16 cellular contexts compared by ENCODE assay signal in genomic region chr17:7508150-7508549, GRCh38. TPM values are rescaled to one million over a fixed set of nuclear protein-coding genes. Genes with fewer than 3 reads are reported as not detected.
DNase-seq lines count a peak whose midpoint lies in the region; ATAC-seq and TF ChIP-seq lines count a peak whose summit lies in the region.
"Had no signal": no experiment of that assay in that cellular context is flagged by ENCODE, and none has a peak within 500 bp of the region (broad histone marks: within the 10 kb centered on the region; RNA-seq: fewer than 3 reads in every experiment).

No MANE protein-coding gene starts in this region.

- POLR2A ChIA-PET in CD4-positive, alpha-beta T cell (lab: Charles Lee), result interaction anchor here (1.2 kb wide), 1 partner anchor 53 kb away, joined by 3 read pairs; the partner anchor contains the start of gene SENP3
- POLR2A ChIA-PET in WTC11 (lab: Charles Lee), result interaction anchor here (1.5 kb wide), 2 partner anchors 52 to 76 kb away, joined by 4 to 6 read pairs; partner anchors contain the start of gene MPDU1

- no peaks in the 10 kb centered on the region for H3K4me1 Mint-ChIP-seq in CD4-positive, alpha-beta T cell (ENCODE audit: low read depth)
- H3K4me1 Mint-ChIP-seq in WTC11, result no peaks in the 10 kb centered on the region
- H3K4me1 Mint-ChIP-seq in stimulated activated naive B cell treated with anti-CD40 and anti-IgM and Interleukin-4, amounts not matched to agents 10 μg/mL and 1 μg/mL and 100 μg/mL, for 72 hours, result peaks cover 0 to 5% of the 10 kb centered on the region in 2 donors

- H3K4me3 Mint-ChIP-seq in CD4-positive, alpha-beta T cell, result no peak overlapping the region
- H3K4me3 Mint-ChIP-seq in WTC11, result no peak overlapping the region
- H3K4me3 Mint-ChIP-seq in stimulated activated naive B cell treated with anti-CD40 and anti-IgM and Interleukin-4, amounts not matched to agents 10 μg/mL and 1 μg/mL and 100 μg/mL, for 72 hours, result no peak overlapping the region
- H3K4me3 Mint-ChIP-seq: CD8-positive, alpha-beta T cell had no signal

- H3K27ac Mint-ChIP-seq in CD4-positive, alpha-beta T cell, result peak overlapping the region; percentile 36
- 0 out of 2 replicates have a peak overlapping the region, but pooled peaks have one; percentile 27 for H3K27ac Mint-ChIP-seq in WTC11
- peak overlapping the region; percentile 81 for H3K27ac Mint-ChIP-seq in stimulated activated naive B cell treated with anti-CD40 and anti-IgM and Interleukin-4, amounts not matched to agents 10 μg/mL and 1 μg/mL and 100 μg/mL, for 72 hours
- H3K27ac Mint-ChIP-seq: CD8-positive, alpha-beta T cell had no signal

- H3K27me3 ChIP-seq in CD4-positive, alpha-beta T cell (ENCODE audit: control insufficient read depth, insufficient read depth, low read length), result no peaks in the 10 kb centered on the region
- no peaks in the 10 kb centered on the region for H3K27me3 ChIP-seq in dorsolateral prefrontal cortex
- H3K27me3 ChIP-seq: BE2C had no signal

- H3K9me3 Mint-ChIP-seq in CD4-positive, alpha-beta T cell, result no peaks in the 10 kb centered on the region
- H3K9me3 Mint-ChIP-seq in WTC11, result no peaks in the 10 kb centered on the region
- no peaks in the 10 kb centered on the region for H3K9me3 Mint-ChIP-seq in stimulated activated naive B cell treated with anti-CD40 and anti-IgM and Interleukin-4, amounts not matched to agents 10 μg/mL and 1 μg/mL and 100 μg/mL, for 72 hours
- H3K9me3 Mint-ChIP-seq: CD8-positive, alpha-beta T cell had no signal

- H3K36me3 Mint-ChIP-seq in CD4-positive, alpha-beta T cell (ENCODE audit: low read depth), result peaks cover 95% of the 10 kb centered on the region
- peaks cover 87% of the 10 kb centered on the region for H3K36me3 Mint-ChIP-seq in WTC11
- H3K36me3 Mint-ChIP-seq in stimulated activated naive B cell treated with anti-CD40 and anti-IgM and Interleukin-4, amounts not matched to agents 10 μg/mL and 1 μg/mL and 100 μg/mL, for 72 hours, result peaks cover 55 to 65% of the 10 kb centered on the region in 2 donors

- H3K27me3 Mint-ChIP-seq in CD4-positive, alpha-beta T cell, result no peaks in the 10 kb centered on the region
- no peaks in the 10 kb centered on the region for H3K27me3 Mint-ChIP-seq in WTC11 (ENCODE audit: low read depth)
- H3K27me3 Mint-ChIP-seq in stimulated activated naive B cell treated with anti-CD40 and anti-IgM and Interleukin-4, amounts not matched to agents 10 μg/mL and 1 μg/mL and 100 μg/mL, for 72 hours, result no peaks in the 10 kb centered on the region

- CTCF ChIA-PET in CD4-positive, alpha-beta T cell (lab: Charles Lee), result interaction anchor here (1.7 kb wide), 1 partner anchor 53 kb away, joined by 3 read pairs; no protein-coding TSS in a partner anchor
- CTCF ChIA-PET in WTC11 (lab: Charles Lee), result interaction anchor here (0.9 to 2.6 kb wide), 6 partner anchors 8 to 152 kb away, joined by 3 to 9 read pairs (median 4); no protein-coding TSS in a partner anchor

- no peak for DNase-seq in CD4-positive, alpha-beta T cell
- no peak for DNase-seq in WTC11 (ENCODE audit: low spot score)
- no peak for DNase-seq in stimulated activated naive B cell treated with anti-CD40 and anti-IgM and Interleukin-4, amounts not matched to agents 10 μg/mL and 1 μg/mL and 100 μg/mL, for 72 hours
- no peak for DNase-seq in dorsolateral prefrontal cortex
- DNase-seq: BE2C; CD8-positive, alpha-beta T cell; COR-L47; DMS153; DMS79 treated with DMSO at 0.1 percent for 48 hours; EL; GM23248 had no signal

- H3K4me3 ChIP-seq in dorsolateral prefrontal cortex, result no peak overlapping the region
- H3K4me3 ChIP-seq: A549, GM23248 had no signal

- ATAC-seq in CD4-positive, alpha-beta T cell (ENCODE audit: poor library complexity), result no peak
- no peak for ATAC-seq in WTC11
- peak; percentile 66 for ATAC-seq in esophagus mucosa
- no peak for ATAC-seq in stimulated activated naive B cell treated with anti-CD40 and anti-IgM and Interleukin-4, amounts not matched to agents 10 μg/mL and 1 μg/mL and 100 μg/mL, for 72 hours (replicated peaks)
- no peak for ATAC-seq in GM19328 (IDR thresholded peaks at IDR 0.05; ENCODE audit: unreplicated experiment)
- ATAC-seq: A549; CD8-positive, alpha-beta T cell; HCT116 had no signal

- intact Hi-C loops in CD4-positive, alpha-beta T cell (cut with DNase I, micrococcal nuclease), result no loop called here
- intact Hi-C loops in dorsolateral prefrontal cortex (cut with DNase I), result no loop called here

- H3K27ac ChIP-seq in CD4-positive, alpha-beta T cell (ENCODE audit: low read depth, low read length), result no peak overlapping the region
- H3K27ac ChIP-seq in dorsolateral prefrontal cortex, result no peak overlapping the region
- H3K27ac ChIP-seq: A549, C4-2B, GM23248 had no signal

- H3K9me3 ChIP-seq in CD4-positive, alpha-beta T cell (ENCODE audit: control insufficient read depth, low read length), result no peaks in the 10 kb centered on the region
- H3K9me3 ChIP-seq: A549, BE2C had no signal

- no peak for TF ChIP-seq CTCF in CD4-positive, alpha-beta T cell (IDR thresholded peaks at IDR 0.05)
- TF ChIP-seq CTCF in WTC11 (IDR thresholded peaks at IDR 0.05) (no peak), dorsolateral prefrontal cortex (IDR thresholded peaks at IDR 0.05 in 54 of 56, conservative IDR thresholded peaks at IDR 0.05 in 2 of 56; ENCODE audit: low read depth in 1 of 56, partially characterized antibody in 56 of 56) (no peak)

TF ChIP-seq in WTC11, 78 proteins besides CTCF, POLR2A, EP300 and RAD21 (continues in another document):
- TF ChIP-seq E2F5 (CRISPR knock-in tag; IDR thresholded peaks at IDR 0.05) (no peak), GTF2I (CRISPR knock-in tag; conservative IDR thresholded peaks at IDR 0.05) (no peak), JUN (CRISPR knock-in tag; IDR thresholded peaks at IDR 0.05) (no peak), ATF1 (CRISPR knock-in tag; IDR thresholded peaks at IDR 0.05) (no peak), TCF7 (CRISPR knock-in tag; IDR thresholded peaks at IDR 0.05; ENCODE audit: low read depth) (no peak), ZNF512 (CRISPR knock-in tag; IDR thresholded peaks at IDR 0.05; ENCODE audit: borderline replicate concordance) (no peak), NFATC4 (CRISPR knock-in tag; IDR thresholded peaks at IDR 0.05) (no peak), NR1H2 (CRISPR knock-in tag; IDR thresholded peaks at IDR 0.05) (no peak)

RNA-seq across cellular contexts. Expression of gene POLR2A, which starts 24.0 kb away (rescaled TPM):
- 100 to 1,000 TPM; 491 to 501 TPM for total RNA-seq in CD4-positive, alpha-beta T cell
- total RNA-seq in WTC11 (2021) (166 to 170 TPM (median 170 TPM) in 3 replicates), esophagus mucosa (116 TPM), dorsolateral prefrontal cortex (100 to 1,000 TPM in 115 of 120 experiments, 10 to 100 TPM in 5; 83.5 to 163 (median 124) TPM)

RNA-seq across cellular contexts. Expression of gene SLC35G6, which starts 26.9 kb away (rescaled TPM):
- under 1 TPM in 1 of 2 experiments, not detected in 1; 0.17 TPM for total RNA-seq in CD4-positive, alpha-beta T cell
- 0.16 to 0.26 TPM (median 0.18 TPM) in 3 replicates for total RNA-seq in WTC11 (2021)
- not detected for total RNA-seq in esophagus mucosa
- total RNA-seq in dorsolateral prefrontal cortex, result under 1 TPM in 1 of 120 experiments, not detected in 119; 0.34 TPM
- total RNA-seq: CD8-positive, alpha-beta T cell; GM23248 had no signal

RNA-seq across cellular contexts. Expression of gene ZBTB4, which starts 28.7 kb away (rescaled TPM):
- 10 to 100 TPM; 55.1 to 55.6 TPM for total RNA-seq in CD4-positive, alpha-beta T cell
- total RNA-seq in WTC11 (2021) (14.6 to 17.0 TPM (median 16.2 TPM) in 3 replicates), esophagus mucosa (21.0 TPM), dorsolateral prefrontal cortex (100 to 1,000 TPM in 108 of 120 experiments, 10 to 100 TPM in 12; 90.1 to 145 (median 113) TPM)

RNA-seq across cellular contexts. Expression of gene TNFSF12, which starts 40.7 kb away (rescaled TPM):
- total RNA-seq in CD4-positive, alpha-beta T cell, result 10 to 100 TPM; 17.0 to 19.1 TPM
- total RNA-seq in WTC11 (2021) (8.1 to 10.5 TPM (median 10.2 TPM) in 3 replicates), esophagus mucosa (2.7 TPM), dorsolateral prefrontal cortex (10 to 100 TPM; 25.3 to 97.2 (median 50.2) TPM)

RNA-seq across cellular contexts. Expression of gene TNFSF13, which starts 50.4 kb away (rescaled TPM):
- total RNA-seq in CD4-positive, alpha-beta T cell, result 1 to 10 TPM; 1.1 to 1.7 TPM
- total RNA-seq in WTC11 (2021), result 2.2 to 3.2 TPM (median 2.9 TPM) in 3 replicates
- 6.4 TPM for total RNA-seq in esophagus mucosa
- 10 to 100 TPM in 119 of 120 experiments, 1 to 10 TPM in 1; 9.4 to 59.7 (median 21.7) TPM for total RNA-seq in dorsolateral prefrontal cortex
- total RNA-seq: GM23248 had no signal

Comparison
In these comparisons a context has a peak if more than half of its experiments do, and no peak if none do; other contexts are left out.
1. H3K27ac Mint-ChIP-seq: peak in every context shown above with its lines; median percentile 81 in stimulated activated naive B cell treated with anti-CD40 and anti-IgM and Interleukin-4, amounts not matched to agents 10 μg/mL and 1 μg/mL and 100 μg/mL, for 72 hours; 36 in CD4-positive, alpha-beta T cell; 27 in WTC11.